Comparison of ENCODE assay signal across 9 cellular contexts in genomic region chr10:102501201-102502028, GRCh38. TPM values are rescaled to one million over a fixed set of nuclear protein-coding genes. Genes with fewer than 3 reads are reported as not detected.
A peak's percentile ranks its signal among the peaks of the same experiment; 100 is the strongest.
DNase-seq lines count a peak whose midpoint lies in the region; ATAC-seq, FAIRE-seq and TF ChIP-seq lines count a peak whose summit lies in the region.
"Had no signal": no experiment of that assay in that cellular context is flagged by ENCODE, and none has a peak within 500 bp of the region (broad histone marks: within the 10 kb centered on the region; RNA-seq: fewer than 3 reads in every experiment).

No MANE protein-coding gene starts in this region.

- TF ChIP-seq CTCF in DND-41 (IDR thresholded peaks at IDR 0.05; ENCODE audit: borderline replicate concordance, extremely low read depth, low read length, poor library complexity, severe bottlenecking) (no peak), fibroblast of mammary gland (conservative IDR thresholded peaks at IDR 0.05; ENCODE audit: control insufficient read depth, insufficient read depth, low read depth, low read length) (no peak), prostate gland (IDR thresholded peaks at IDR 0.05) (no peak)

- 2% methylated on average over 23 of the region's 23 CpGs for WGBS in prostate gland

- no peaks in the 10 kb centered on the region for H3K9me3 Mint-ChIP-seq in activated CD4-positive, alpha-beta T cell treated with anti-CD3 and anti-CD28 coated beads, Interleukin-2, amount 10 ng/mL, durations not matched to agents 24 days and 14 days
- H3K9me3 Mint-ChIP-seq in stimulated activated naive CD8-positive, alpha-beta T cell treated with anti-CD3 and anti-CD28 coated beads, Interleukin-15, amount 100 ng/mL, for 72 hours: no peaks in the 10 kb centered on the region
- H3K9me3 Mint-ChIP-seq: activated naive CD8-positive, alpha-beta T cell treated with anti-CD3 and anti-CD28 coated beads for 36 hours had no signal

- no peak for FAIRE-seq in HTR-8/SVneo (lab: Jason Lieb, UNC)

- peak overlapping the region; percentile 94 for H3K4me2 ChIP-seq in DND-41 (ENCODE audit: insufficient read depth, low read length)

- no peak for ATAC-seq in DND-41 (ENCODE audit: insufficient read depth, low read depth)
- no peak for ATAC-seq in stimulated activated naive CD8-positive, alpha-beta T cell treated with anti-CD3 and anti-CD28 coated beads, Interleukin-15, amount 100 ng/mL, for 72 hours

- peaks cover 79% of the 10 kb centered on the region for H3K79me2 ChIP-seq in DND-41 (ENCODE audit: insufficient read depth, low read length)

- DNase-seq in DND-41: no peak
- peak; percentile 60 for DNase-seq in OCI-M1 (lab: John Stamatoyannopoulos, UW)
- DNase-seq in fibroblast of mammary gland (ENCODE audit: low read depth): peak; percentile 24
- no peak for DNase-seq in prostate gland (ENCODE audit: low spot score)
- DNase-seq in activated CD4-positive, alpha-beta T cell treated with anti-CD3 and anti-CD28 coated beads, Interleukin-2, amount 10 ng/mL, durations not matched to agents 24 days and 14 days: no peak
- no peak for DNase-seq in HTR-8/SVneo (ENCODE audit: insufficient read length, low spot score)
- no peak for DNase-seq in stimulated activated naive CD8-positive, alpha-beta T cell treated with anti-CD3 and anti-CD28 coated beads, Interleukin-15, amount 100 ng/mL, for 72 hours
- no peak for DNase-seq in NCI-H2107 (lab: John Stamatoyannopoulos, UW)

- H3K27me3 ChIP-seq in DND-41 (ENCODE audit: insufficient read depth, low read length, poor library complexity) (no peaks in the 10 kb centered on the region), prostate gland (replicated peaks; ENCODE audit: insufficient read depth) (no peaks in the 10 kb centered on the region)

- TF ChIP-seq POLR2A in prostate gland (IDR thresholded peaks at IDR 0.05): no peak

- H3K9ac ChIP-seq in DND-41 (ENCODE audit: low read depth, low read length): peak overlapping the region; percentile 63

- intact Hi-C loops in prostate gland (cut with DNase I): loop anchor here (2.0 to 10.0 kb wide), 2 partner anchors 107 to 143 kb away; partner anchors contain the start of genes NFKB2 and TRIM8
- intact Hi-C loops in activated CD4-positive, alpha-beta T cell treated with anti-CD3 and anti-CD28 coated beads, Interleukin-2, amount 10 ng/mL, durations not matched to agents 24 days and 14 days (cut with micrococcal nuclease): loop anchor here (1.0 to 10.0 kb wide), 20 partner anchors 40 to 1439 kb away; partner anchors contain the start of genes ARL3, ARMH3, BORCS7 and BTRC

- H3K27me3 Mint-ChIP-seq in activated CD4-positive, alpha-beta T cell treated with anti-CD3 and anti-CD28 coated beads, Interleukin-2, amount 10 ng/mL, durations not matched to agents 24 days and 14 days: no peaks in the 10 kb centered on the region
- H3K27me3 Mint-ChIP-seq in stimulated activated naive CD8-positive, alpha-beta T cell treated with anti-CD3 and anti-CD28 coated beads, Interleukin-15, amount 100 ng/mL, for 72 hours: no peaks in the 10 kb centered on the region
- H3K27me3 Mint-ChIP-seq: activated naive CD8-positive, alpha-beta T cell treated with anti-CD3 and anti-CD28 coated beads for 36 hours had no signal

- H3K4me3 ChIP-seq in DND-41 (ENCODE audit: low read depth in 1 of 2, low read length in 2 of 2): peak overlapping the region; percentile 35 to 76
- H3K4me3 ChIP-seq in fibroblast of mammary gland (ENCODE audit: control insufficient read depth, low read depth, low read length): peak overlapping the region; percentile 99
- H3K4me3 ChIP-seq in prostate gland: peak overlapping the region; percentile 65 to 94

- no peak overlapping the region for H3K4me3 Mint-ChIP-seq in activated CD4-positive, alpha-beta T cell treated with anti-CD3 and anti-CD28 coated beads, Interleukin-2, amount 10 ng/mL, durations not matched to agents 24 days and 14 days
- no peak overlapping the region for H3K4me3 Mint-ChIP-seq in stimulated activated naive CD8-positive, alpha-beta T cell treated with anti-CD3 and anti-CD28 coated beads, Interleukin-15, amount 100 ng/mL, for 72 hours
- H3K4me3 Mint-ChIP-seq: activated naive CD8-positive, alpha-beta T cell treated with anti-CD3 and anti-CD28 coated beads for 36 hours had no signal

- H3K4me1 ChIP-seq in DND-41 (ENCODE audit: insufficient read depth, low read length) (peaks cover 42% of the 10 kb centered on the region), prostate gland (replicated peaks) (peaks cover 3% of the 10 kb centered on the region)

- no peaks in the 10 kb centered on the region for H3K9me3 ChIP-seq in DND-41 (ENCODE audit: insufficient read depth, low read length, severe bottlenecking)
- H3K9me3 ChIP-seq in prostate gland: no peaks in the 10 kb centered on the region

- H3K36me3 ChIP-seq in DND-41 (ENCODE audit: insufficient read depth, low read length) (peaks cover 29% of the 10 kb centered on the region; the same call in 1 of the 2 replicates), prostate gland (no peaks in the 10 kb centered on the region)

- peaks cover 60% of the 10 kb centered on the region for H4K20me1 ChIP-seq in DND-41 (ENCODE audit: insufficient read depth, low read length)

- 0 out of 2 replicates have a peak overlapping the region, but pooled peaks have one; percentile 30 for H2AFZ ChIP-seq in DND-41 (ENCODE audit: low read depth, low read length)

- H3K27ac Mint-ChIP-seq in activated CD4-positive, alpha-beta T cell treated with anti-CD3 and anti-CD28 coated beads, Interleukin-2, amount 10 ng/mL, durations not matched to agents 24 days and 14 days: no peak overlapping the region
- peak overlapping the region in 1 of 2 donors; percentile 52 for H3K27ac Mint-ChIP-seq in stimulated activated naive CD8-positive, alpha-beta T cell treated with anti-CD3 and anti-CD28 coated beads, Interleukin-15, amount 100 ng/mL, for 72 hours
- H3K27ac Mint-ChIP-seq: activated naive CD8-positive, alpha-beta T cell treated with anti-CD3 and anti-CD28 coated beads for 36 hours had no signal

- H3K27ac ChIP-seq in DND-41 (ENCODE audit: low read length) (peak overlapping the region; percentile 46), prostate gland (peak overlapping the region; percentile 71 to 89)

- peaks cover 16% of the 10 kb centered on the region for H3K36me3 Mint-ChIP-seq in activated CD4-positive, alpha-beta T cell treated with anti-CD3 and anti-CD28 coated beads, Interleukin-2, amount 10 ng/mL, durations not matched to agents 24 days and 14 days (ENCODE audit: low read depth)

- peaks cover 23% of the 10 kb centered on the region for H3K4me1 Mint-ChIP-seq in activated CD4-positive, alpha-beta T cell treated with anti-CD3 and anti-CD28 coated beads, Interleukin-2, amount 10 ng/mL, durations not matched to agents 24 days and 14 days
- peaks cover 39% of the 10 kb centered on the region for H3K4me1 Mint-ChIP-seq in stimulated activated naive CD8-positive, alpha-beta T cell treated with anti-CD3 and anti-CD28 coated beads, Interleukin-15, amount 100 ng/mL, for 72 hours

RNA-seq across cellular contexts. Expression of gene ACTR1A, which starts 1.1 kb away (rescaled TPM):
- 10 to 100 TPM; 75.6 to 95.9 TPM for total RNA-seq in prostate gland
- total RNA-seq in activated CD4-positive, alpha-beta T cell treated with anti-CD3 and anti-CD28 coated beads, Interleukin-2, amount 10 ng/mL, durations not matched to agents 24 days and 14 days: 60.9 and 64.8 TPM in 2 replicates

RNA-seq across cellular contexts. Expression of gene SUFU, which starts 2.4 kb away (rescaled TPM):
- 10 to 100 TPM; 17.4 to 20.4 TPM for total RNA-seq in prostate gland
- total RNA-seq in activated CD4-positive, alpha-beta T cell treated with anti-CD3 and anti-CD28 coated beads, Interleukin-2, amount 10 ng/mL, durations not matched to agents 24 days and 14 days: 8.4 and 9.9 TPM in 2 replicates

RNA-seq across cellular contexts. Expression of gene C10orf95, which starts 50.1 kb away (rescaled TPM):
- total RNA-seq in prostate gland: 1 to 10 TPM in 1 of 2 donors, under 1 TPM in 1; 0.85 to 3.7 TPM
- total RNA-seq in activated CD4-positive, alpha-beta T cell treated with anti-CD3 and anti-CD28 coated beads, Interleukin-2, amount 10 ng/mL, durations not matched to agents 24 days and 14 days: 0.33 and 0.52 TPM in 2 replicates

Comparison
In these comparisons a context has a peak if more than half of its experiments do, and no peak if none do; other contexts are left out.
1. DNase-seq: peak in OCI-M1 (single experiment) and fibroblast of mammary gland (single experiment); none in DND-41 (single experiment), prostate gland (single experiment), activated CD4-positive, alpha-beta T cell treated with anti-CD3 and anti-CD28 coated beads, Interleukin-2, amount 10 ng/mL, durations not matched to agents 24 days and 14 days (single experiment), HTR-8/SVneo (single experiment), stimulated activated naive CD8-positive, alpha-beta T cell treated with anti-CD3 and anti-CD28 coated beads, Interleukin-15, amount 100 ng/mL, for 72 hours (0 of 2) and NCI-H2107 (single experiment).
2. Peak in every context shown above with its lines, with median percentiles within 50 percentile points of each other: H3K4me3 ChIP-seq.